20 cellular contexts compared by ENCODE assay signal in genomic region chr1:51559501-51559900, GRCh38.
"Had no signal": no experiment of that assay in that cellular context is flagged by ENCODE, and none has a peak within 500 bp of the region (broad histone marks: within the 10 kb centered on the region; RNA-seq: fewer than 3 reads in every experiment).

No MANE protein-coding gene starts in this region.

- H3K4me1 ChIP-seq: colonic mucosa, uterus had no signal

- H3K9me3 ChIP-seq: body of pancreas, colonic mucosa, left ventricle myocardium inferior, right lobe of liver, spleen, uterus had no signal

- H3K4me3 Mint-ChIP-seq: activated CD4-positive, alpha-beta memory T cell treated with anti-CD3 and anti-CD28 coated beads, Interleukin-2, amount 10 ng/mL, durations not matched to agents 7 days and 5 days; activated CD4-positive, alpha-beta T cell treated with anti-CD3 and anti-CD28 coated beads for 36 hours; activated T-cell treated with anti-CD3 and anti-CD28 coated beads, Interleukin-2, amount 50 U/mL, for 4 hours; memory B cell; nephron progenitor cell; T-helper 1 cell treated with Interleukin-12 subunit alpha and Interleukin-12 subunit beta and Interleukin-4 antibody, amounts not matched to agents 30 μg/mL and 1 μg/mL, for 36 hours had no signal

- ATAC-seq: body of pancreas had no signal

- H3K4me3 ChIP-seq: body of pancreas, colonic mucosa, left ventricle myocardium inferior, right lobe of liver, spleen, uterus had no signal

- H3K36me3 ChIP-seq: colonic mucosa, left ventricle myocardium inferior, right lobe of liver, spleen, uterus, WERI-Rb-1 had no signal

- H3K27ac Mint-ChIP-seq: activated CD4-positive, alpha-beta memory T cell treated with anti-CD3 and anti-CD28 coated beads, Interleukin-2, amount 10 ng/mL, durations not matched to agents 7 days and 5 days; memory B cell; nephron progenitor cell; T-helper 1 cell treated with Interleukin-12 subunit alpha and Interleukin-12 subunit beta and Interleukin-4 antibody, amounts not matched to agents 30 μg/mL and 1 μg/mL, for 36 hours had no signal

- H3K27me3 Mint-ChIP-seq: activated CD4-positive, alpha-beta memory T cell treated with anti-CD3 and anti-CD28 coated beads, Interleukin-2, amount 10 ng/mL, durations not matched to agents 7 days and 5 days; activated CD4-positive, alpha-beta T cell treated with anti-CD3 and anti-CD28 coated beads for 36 hours had no signal

- H3K27ac ChIP-seq: body of pancreas, colonic mucosa, left ventricle myocardium inferior, right lobe of liver, uterus, WERI-Rb-1 had no signal

- H3K9me3 Mint-ChIP-seq: activated CD4-positive, alpha-beta memory T cell treated with anti-CD3 and anti-CD28 coated beads, Interleukin-2, amount 10 ng/mL, durations not matched to agents 7 days and 5 days; activated naive CD4-positive, alpha-beta T cell treated with anti-CD3 and anti-CD28 coated beads, Interleukin-2, amount 50 U/mL, for 72 hours; activated T-cell treated with anti-CD3 and anti-CD28 coated beads, Interleukin-2, amount 50 U/mL, for 4 hours; memory B cell; nephron progenitor cell; T-helper 1 cell treated with Interleukin-12 subunit alpha and Interleukin-12 subunit beta and Interleukin-4 antibody, amounts not matched to agents 30 μg/mL and 1 μg/mL, for 36 hours had no signal

- DNase-seq: activated CD4-positive, alpha-beta memory T cell treated with anti-CD3 and anti-CD28 coated beads, Interleukin-2, amount 10 ng/mL, durations not matched to agents 7 days and 5 days; activated CD4-positive, alpha-beta T cell treated with anti-CD3 and anti-CD28 coated beads for 36 hours; activated gamma-delta T cell; activated T-cell treated with anti-CD3 and anti-CD28 coated beads, Interleukin-2, amount 50 U/mL, for 4 hours; amniotic stem cell; body of pancreas; central memory CD4-positive, alpha-beta T cell; colonic mucosa; glutamatergic neuron; hypothalamus; left ventricle myocardium inferior; nephron progenitor cell; right lobe of liver; spleen; stimulated activated CD4-positive, alpha-beta T cell treated with anti-CD3 and anti-CD28 coated beads, Interleukin-1b, Interleukin-23, amount 100 ng/mL, for 48 hours; uterus had no signal

- H3K27me3 ChIP-seq: body of pancreas, colonic mucosa, right lobe of liver, spleen, uterus had no signal

- H3K36me3 Mint-ChIP-seq: activated naive CD4-positive, alpha-beta T cell treated with anti-CD3 and anti-CD28 coated beads, Interleukin-2, amount 50 U/mL, for 72 hours; memory B cell had no signal
